Comparison of ENCODE assay signal across 9 cellular contexts in genomic region chr12:55142896-55143870, GRCh38. TPM values are rescaled to one million over a fixed set of nuclear protein-coding genes. Genes with fewer than 3 reads are reported as not detected.
A peak's percentile ranks its signal among the peaks of the same experiment; 100 is the strongest.
DNase-seq lines count a peak whose midpoint lies in the region; ATAC-seq and TF ChIP-seq lines count a peak whose summit lies in the region.
"Had no signal": no experiment of that assay in that cellular context is flagged by ENCODE, and none has a peak within 500 bp of the region (broad histone marks: within the 10 kb centered on the region; RNA-seq: fewer than 3 reads in every experiment).

No MANE protein-coding gene starts in this region.

- H3K4me3 Mint-ChIP-seq in CD4-positive, alpha-beta memory T cell: no peak overlapping the region

- H3K27me3 Mint-ChIP-seq in CD4-positive, alpha-beta memory T cell: peaks cover 5% of the 10 kb centered on the region in 2 donors

- H4K20me1 ChIP-seq in GM23248 (ENCODE audit: insufficient read depth): no peaks in the 10 kb centered on the region
- H4K20me1 ChIP-seq in osteoblast (ENCODE audit: insufficient read depth, low read length): no peaks in the 10 kb centered on the region

- H3K4me1 Mint-ChIP-seq in CD4-positive, alpha-beta memory T cell: peaks cover 0 to 5% (median 2%) of the 10 kb centered on the region in 4 donors

- H3F3A ChIP-seq in GM23248 (ENCODE audit: insufficient read depth): no peaks in the 10 kb centered on the region

- peaks cover 0 to 3% (median 0%) of the 10 kb centered on the region in 8 donors for H3K9me3 Mint-ChIP-seq in CD4-positive, alpha-beta memory T cell

- 21 to 29% methylated on average over 3 of the region's 3 CpGs for WGBS in GM23248 (ENCODE audit: low coverage in 1 of 2, low lambda C conversion rate in 2 of 2, missing lambda C conversion rate in 2 of 2), 2 experiments
- WGBS in esophagus squamous epithelium, 2 donors: 31 to 33% methylated on average over 3 of the region's 3 CpGs

- H3K27me3 ChIP-seq in CD4-positive, alpha-beta memory T cell (ENCODE audit: insufficient read depth, low read length): no peaks in the 10 kb centered on the region
- H3K27me3 ChIP-seq in GM23248 (replicated peaks; ENCODE audit: insufficient read depth) (no peaks in the 10 kb centered on the region), esophagus squamous epithelium (no peaks in the 10 kb centered on the region), osteoblast (ENCODE audit: insufficient read depth, low read length) (no peaks in the 10 kb centered on the region)

- H3K9me3 ChIP-seq in CD4-positive, alpha-beta memory T cell (ENCODE audit: control insufficient read depth in 1 of 2, low read length in 2 of 2): no peaks in the 10 kb centered on the region
- H3K9me3 ChIP-seq in GM23248 (ENCODE audit: low read depth): no peaks in the 10 kb centered on the region
- no peaks in the 10 kb centered on the region for H3K9me3 ChIP-seq in esophagus squamous epithelium
- H3K9me3 ChIP-seq in osteoblast (ENCODE audit: low read depth, low read length): no peaks in the 10 kb centered on the region

- H3K9me2 ChIP-seq in GM23248 (ENCODE audit: insufficient read depth): no peaks in the 10 kb centered on the region

- no peak overlapping the region for H3K27ac ChIP-seq in CD4-positive, alpha-beta memory T cell (ENCODE audit: low read depth, low read length)
- H3K27ac ChIP-seq in GM23248 (no peak overlapping the region), esophagus squamous epithelium (no peak overlapping the region), osteoblast (ENCODE audit: low read depth, low read length) (no peak overlapping the region)

- no peaks in the 10 kb centered on the region for H3K36me3 ChIP-seq in CD4-positive, alpha-beta memory T cell (ENCODE audit: insufficient read depth, low read length)
- H3K36me3 ChIP-seq in GM23248 (ENCODE audit: low read depth) (no peaks in the 10 kb centered on the region), esophagus squamous epithelium (no peaks in the 10 kb centered on the region), osteoblast (ENCODE audit: insufficient read depth, low read length) (no peaks in the 10 kb centered on the region)

- in situ Hi-C loops in GM23248 (cut with MboI): no loop called here

- H3K4me2 ChIP-seq in GM23248 (ENCODE audit: unreplicated experiment) (no peak overlapping the region), osteoblast (ENCODE audit: insufficient read depth, low read length) (no peak overlapping the region)

- peak in 4 of 5 donors; percentile 17 to 33 (median 26) for DNase-seq in CD4-positive, alpha-beta memory T cell
- DNase-seq in GM23248 (peak; percentile 80), NCI-H2171 treated with DMSO at 0.1 percent for 48 hours (lab: John Stamatoyannopoulos, UW) (peak; percentile 74), esophagus squamous epithelium (lab: John Stamatoyannopoulos, UW) (no peak), osteoblast (ENCODE audit: insufficient read length, low spot score, missing footprints) (peak; percentile 43)
- peak; percentile 31 for DNase-seq in activated CD4-positive, alpha-beta T cell treated with anti-CD3 and anti-CD28 coated beads, Interleukin-2, amount 50 U/mL, for 1 hour

- no peaks in the 10 kb centered on the region for H3K4me1 ChIP-seq in CD4-positive, alpha-beta memory T cell (ENCODE audit: insufficient read depth, low read length)
- H3K4me1 ChIP-seq in GM23248 (ENCODE audit: insufficient read depth) (no peaks in the 10 kb centered on the region), esophagus squamous epithelium (no peaks in the 10 kb centered on the region), osteoblast (ENCODE audit: insufficient read depth, low read length) (no peaks in the 10 kb centered on the region)

- no peaks in the 10 kb centered on the region for H3K36me3 Mint-ChIP-seq in CD4-positive, alpha-beta memory T cell

- no peak for ATAC-seq in HG02840 (IDR thresholded peaks at IDR 0.05; ENCODE audit: low FRiP score, unreplicated experiment)
- ATAC-seq in GM21526 (IDR thresholded peaks at IDR 0.05; ENCODE audit: low FRiP score, unreplicated experiment): no peak

- CTCF ChIA-PET in CD4-positive, alpha-beta memory T cell (lab: Charles Lee; ENCODE audit: partially characterized antibody): interaction anchor here (0.6 to 3.1 kb wide), 11 partner anchors 26 to 442 kb away, joined by 3 to 18 read pairs (median 7); no protein-coding TSS in a partner anchor

- H2AFZ ChIP-seq in GM23248: peak overlapping the region; percentile 43; the same call in 1 of the 2 replicates
- no peak overlapping the region for H2AFZ ChIP-seq in osteoblast (ENCODE audit: low read length)

- no peak for TF ChIP-seq POLR2A in esophagus squamous epithelium (IDR thresholded peaks at IDR 0.05)

- POLR2A ChIA-PET in CD4-positive, alpha-beta memory T cell (lab: Charles Lee; ENCODE audit: partially characterized antibody): no interaction called here

- intact Hi-C loops in CD4-positive, alpha-beta memory T cell (cut with micrococcal nuclease): loop anchor here (1.0 to 5.0 kb wide), 4 partner anchors 71 to 441 kb away; no protein-coding TSS in a partner anchor
- intact Hi-C loops in esophagus squamous epithelium (cut with DNase I): no loop called here

- TF ChIP-seq CTCF in esophagus squamous epithelium (IDR thresholded peaks at IDR 0.05) (peak; percentile 30 to 59 (median 36)), osteoblast (IDR thresholded peaks at IDR 0.05; ENCODE audit: extremely low read depth, low read depth, low read length) (peak; percentile 73)

- no peak overlapping the region for H3K27ac Mint-ChIP-seq in CD4-positive, alpha-beta memory T cell

- no peak overlapping the region for H3K4me3 ChIP-seq in CD4-positive, alpha-beta memory T cell (ENCODE audit: low read length in 2 of 2)
- no peak overlapping the region for H3K4me3 ChIP-seq in GM23248
- no peak overlapping the region for H3K4me3 ChIP-seq in esophagus squamous epithelium
- H3K4me3 ChIP-seq in osteoblast (ENCODE audit: insufficient read depth, low read length): no peak overlapping the region

- H3K79me2 ChIP-seq in GM23248 (ENCODE audit: insufficient read depth) (no peaks in the 10 kb centered on the region), osteoblast (ENCODE audit: insufficient read depth, low read length) (no peaks in the 10 kb centered on the region)

- H3K9ac ChIP-seq in GM23248: no peak overlapping the region

RNA-seq across cellular contexts. Expression of gene OR9K2, which starts 17.0 kb away (rescaled TPM):
- total RNA-seq in CD4-positive, alpha-beta memory T cell: not detected
- polyA plus RNA-seq in CD4-positive, alpha-beta memory T cell: not detected
- total RNA-seq in GM23248 (2014; rRNA removed; shearing (Covaris generic)): not detected in 2 replicates
- not detected in 2 replicates for polyA plus RNA-seq in GM23248 (2016; fragmentation: Nextera tagmentation; extraction: Ambion mirVana)
- not detected for total RNA-seq in esophagus squamous epithelium
- total RNA-seq in osteoblast: not detected in 2 replicates
- total RNA-seq: T-helper 1 cell treated with Interleukin-12 subunit alpha and Interleukin-12 subunit beta and Interleukin-4 antibody, amounts not matched to agents 30 ng/mL and 1 ng/mL, for 36 hours had no signal
